In the genomic region with DNA sequence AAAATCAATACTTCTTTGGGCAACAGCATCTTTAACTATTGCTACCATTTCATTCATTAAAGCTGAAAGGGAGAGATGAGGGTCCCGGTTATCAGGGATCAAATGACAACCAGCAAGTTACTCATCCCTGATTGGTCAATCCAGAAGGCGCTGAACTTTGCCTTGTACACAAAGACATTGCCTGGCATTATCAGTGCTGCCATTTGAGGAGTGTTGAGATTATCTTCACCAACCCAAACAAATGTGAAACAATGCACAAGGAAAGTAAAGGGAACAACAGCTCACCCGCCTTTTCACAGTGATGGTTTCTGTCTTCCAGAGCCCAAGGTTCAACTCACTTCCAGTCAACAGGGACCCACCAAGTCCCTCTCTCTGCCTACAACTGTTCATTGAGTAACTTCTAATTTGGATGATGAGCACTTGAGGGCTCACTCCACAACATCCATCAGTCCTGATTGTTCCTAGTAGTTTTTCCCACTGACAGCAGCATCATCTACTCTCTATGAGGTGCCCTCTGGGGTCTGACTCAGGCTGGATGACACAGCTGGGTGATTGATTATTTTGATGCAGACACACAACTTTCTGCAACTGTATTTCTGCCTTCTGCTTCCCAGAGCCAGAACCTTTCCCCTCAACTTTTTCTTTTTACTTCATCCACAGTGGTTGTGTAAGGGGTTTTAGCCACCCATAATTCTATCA, we compare ENCODE assay signal across 20 cellular contexts.
"Had no signal": no experiment of that assay in that cellular context is flagged by ENCODE, and none has a peak within 500 bp of the region (broad histone marks: within the 10 kb centered on the region; RNA-seq: fewer than 3 reads in every experiment).

No MANE protein-coding gene starts in this region.

- H3K4me3 ChIP-seq: colonic mucosa, heart right ventricle, left ventricle myocardium inferior, lung, sigmoid colon, smooth muscle cell, stomach, thyroid gland, upper lobe of left lung had no signal

- H3K9me3 ChIP-seq: colonic mucosa, heart right ventricle, left ventricle myocardium inferior, neutrophil, sigmoid colon, stomach, thyroid gland, upper lobe of left lung had no signal

- H3K36me3 ChIP-seq: colonic mucosa, heart right ventricle, left ventricle myocardium inferior, neutrophil, sigmoid colon, stomach, thyroid gland, upper lobe of left lung had no signal

- H3K4me2 ChIP-seq: smooth muscle cell had no signal

- H3K27me3 ChIP-seq: colonic mucosa, heart right ventricle, neutrophil, sigmoid colon, stomach, thyroid gland, upper lobe of left lung had no signal

- ATAC-seq: activated CD8-positive, alpha-beta memory T cell treated with anti-CD3 and anti-CD28 coated beads, Interleukin-2, amount 10 ng/mL, durations not matched to agents 7 days and 5 days; activated CD8-positive, alpha-beta T cell treated with anti-CD3 and anti-CD28 coated beads, Interleukin-2, amount 10 ng/mL, durations not matched to agents 7 days and 5 days; heart right ventricle; stimulated activated naive B cell treated with anti-CD40 and anti-IgM and Interleukin-4, amounts not matched to agents 10 μg/mL and 1 μg/mL and 100 μg/mL, for 72 hours had no signal

- H3K4me1 ChIP-seq: colonic mucosa, heart right ventricle, left ventricle myocardium inferior, sigmoid colon, stomach, thyroid gland, upper lobe of left lung had no signal

- H3K27ac ChIP-seq: colonic mucosa, heart right ventricle, left ventricle myocardium inferior, neutrophil, sigmoid colon, stomach, thyroid gland, upper lobe of left lung had no signal

- DNase-seq: activated B cell treated with CpG ODN at 0.5 μM for 24 hours; activated CD8-positive, alpha-beta memory T cell treated with anti-CD3 and anti-CD28 coated beads, Interleukin-2, amount 10 ng/mL, durations not matched to agents 7 days and 5 days; activated CD8-positive, alpha-beta T cell treated with anti-CD3 and anti-CD28 coated beads, Interleukin-2, amount 10 ng/mL, durations not matched to agents 7 days and 5 days; activated T-cell treated with anti-CD3 and anti-CD28 coated beads, Interleukin-2, amount 50 U/mL, for 48 hours; anterior cingulate cortex; effector CD8-positive, alpha-beta T cell; heart right ventricle; kidney glomerular epithelial cell; left ventricle myocardium inferior; sigmoid colon; stimulated activated CD4-positive, alpha-beta T cell treated with anti-CD3 and anti-CD28 coated beads, Interleukin-4, amount 100 ng/mL, for 4 hours; stimulated activated naive B cell treated with anti-CD40 and anti-IgM and Interleukin-4, amounts not matched to agents 10 μg/mL and 1 μg/mL and 100 μg/mL, for 72 hours; stomach; T-helper 1 cell; thyroid gland; upper lobe of left lung had no signal
